ENCODE assay signal across 16 cellular contexts in genomic region chr20:16759161-16759523, GRCh38. TPM values are rescaled to one million over a fixed set of nuclear protein-coding genes. Genes with fewer than 3 reads are reported as not detected.
"Had no signal": no experiment of that assay in that cellular context is flagged by ENCODE, and none has a peak within 500 bp of the region (broad histone marks: within the 10 kb centered on the region; RNA-seq: fewer than 3 reads in every experiment).

No MANE protein-coding gene starts in this region.

- H3K36me3 Mint-ChIP-seq: type B pancreatic cell had no signal

- H3K9me3 Mint-ChIP-seq: activated CD8-positive, alpha-beta T cell treated with anti-CD3 and anti-CD28 coated beads for 36 hours; activated T-helper 1 cell treated with anti-CD3 and anti-CD28 coated beads, Interleukin-12 subunit alpha, Interleukin-12 subunit beta, Interleukin-2, Interleukin-4 antibody, amounts not matched to agents 30 ng/mL and 10 ng/mL and 1 ng/mL, durations not matched to agents 14 hours and 24 hours and 36 hours; type B pancreatic cell had no signal

- ATAC-seq: activated CD8-positive, alpha-beta T cell treated with anti-CD3 and anti-CD28 coated beads for 36 hours; left ventricle myocardium superior had no signal

- DNase-seq: activated CD4-positive, alpha-beta T cell treated with anti-CD3 and anti-CD28 coated beads for 4 hours; activated CD8-positive, alpha-beta T cell treated with anti-CD3 and anti-CD28 coated beads for 36 hours; activated naive CD4-positive, alpha-beta T cell treated with Interleukin-2 at 50 U/mL for 16 hours; effector CD4-positive, alpha-beta T cell; left ventricle myocardium superior; mesenchymal stem cell; ovary; T-helper 1 cell had no signal

- H3K27me3 Mint-ChIP-seq: type B pancreatic cell had no signal

- H3K4me3 Mint-ChIP-seq: activated CD8-positive, alpha-beta T cell treated with anti-CD3 and anti-CD28 coated beads for 36 hours; activated T-helper 1 cell treated with anti-CD3 and anti-CD28 coated beads, Interleukin-12 subunit alpha, Interleukin-12 subunit beta, Interleukin-2, Interleukin-4 antibody, amounts not matched to agents 30 ng/mL and 10 ng/mL and 1 ng/mL, durations not matched to agents 14 hours and 24 hours and 36 hours; neural crest cell; type B pancreatic cell had no signal

- H3K27ac Mint-ChIP-seq: activated CD8-positive, alpha-beta T cell treated with anti-CD3 and anti-CD28 coated beads for 36 hours; activated T-helper 1 cell treated with anti-CD3 and anti-CD28 coated beads, Interleukin-12 subunit alpha, Interleukin-12 subunit beta, Interleukin-2, Interleukin-4 antibody, amounts not matched to agents 30 ng/mL and 10 ng/mL and 1 ng/mL, durations not matched to agents 14 hours and 24 hours and 36 hours; type B pancreatic cell had no signal

RNA-seq across cellular contexts. Expression of gene OTOR, which starts 11.0 kb away (rescaled TPM):
- total RNA-seq: activated CD8-positive, alpha-beta T cell treated with anti-CD3 and anti-CD28 coated beads for 36 hours; activated T-helper 1 cell treated with anti-CD3 and anti-CD28 coated beads, Interleukin-12 subunit alpha, Interleukin-12 subunit beta, Interleukin-2, Interleukin-4 antibody, amounts not matched to agents 30 ng/mL and 10 ng/mL and 1 ng/mL, durations not matched to agents 14 hours and 24 hours and 36 hours; fibroblast of lung; kidney epithelial cell; left ventricle myocardium superior; neural crest cell; ovary; renal cortical epithelial cell had no signal
- polyA plus RNA-seq: adipose tissue, fibroblast of lung, hepatocyte, ovary had no signal
